Comparison of ENCODE assay signal across 30 cellular contexts in the genomic region with DNA sequence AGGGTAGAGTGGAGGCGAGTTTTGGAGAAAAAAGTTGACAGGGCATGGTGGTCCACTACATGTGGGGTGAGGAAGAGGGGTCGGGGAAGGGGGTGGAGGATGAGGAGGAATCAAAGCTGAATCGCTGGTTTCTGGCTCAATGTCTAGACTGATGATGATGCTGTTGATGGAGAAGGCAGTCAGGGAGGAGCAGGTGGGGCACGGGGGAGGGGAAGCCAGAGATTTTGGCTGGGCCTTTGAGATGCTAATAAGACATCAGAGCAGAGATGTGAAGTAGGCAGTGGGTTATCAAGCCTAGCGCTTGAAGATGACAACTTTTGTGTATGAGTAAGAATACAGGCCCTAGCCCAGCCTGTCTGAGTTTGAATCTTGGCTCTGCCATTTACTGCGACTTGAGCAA. TPM values are rescaled to one million over a fixed set of nuclear protein-coding genes. Genes with fewer than 3 reads are reported as not detected.
"Had no signal": no experiment of that assay in that cellular context is flagged by ENCODE, and none has a peak within 500 bp of the region (broad histone marks: within the 10 kb centered on the region; RNA-seq: fewer than 3 reads in every experiment).

No MANE protein-coding gene starts in this region.

- H3K27ac ChIP-seq: esophagus muscularis mucosa, foreskin keratinocyte, gastroesophageal sphincter, heart left ventricle, hepatocyte, lower lobe of right lung, ovary, psoas muscle, sigmoid colon, thoracic aorta, upper lobe of left lung had no signal

- H3K27me3 Mint-ChIP-seq: stimulated activated naive CD8-positive, alpha-beta T cell treated with anti-CD3 and anti-CD28 coated beads, Interleukin-15, Interleukin-2, amounts not matched to agents 100 ng/mL and 50 ng/mL, for 24 hours had no signal

- H3K9me3 ChIP-seq: esophagus muscularis mucosa, gastroesophageal sphincter, heart left ventricle, lower lobe of right lung, ovary, psoas muscle, sigmoid colon, thoracic aorta, tibial nerve, upper lobe of left lung had no signal

- H3K4me1 Mint-ChIP-seq: immature natural killer cell; stimulated activated memory B cell treated with anti-CD40 and anti-IgM and Interleukin-4, amounts not matched to agents 10 μg/mL and 1 μg/mL and 100 μg/mL, for 72 hours had no signal

- H3K4me1 ChIP-seq: esophagus muscularis mucosa, foreskin keratinocyte, gastroesophageal sphincter, heart left ventricle, lower lobe of right lung, psoas muscle, sigmoid colon, upper lobe of left lung had no signal

- H3K4me3 ChIP-seq: esophagus muscularis mucosa, gastroesophageal sphincter, heart left ventricle, hepatocyte, lower lobe of right lung, ovary, psoas muscle, sigmoid colon, thoracic aorta, tibial nerve, upper lobe of left lung had no signal

- H3K36me3 Mint-ChIP-seq: immature natural killer cell; naive thymus-derived CD8-positive, alpha-beta T cell; stimulated activated memory B cell treated with anti-CD40 and anti-IgM and Interleukin-4, amounts not matched to agents 10 μg/mL and 1 μg/mL and 100 μg/mL, for 72 hours had no signal

- FAIRE-seq: urothelium cell line had no signal

- DNase-seq: cortex of kidney; effector memory CD8-positive, alpha-beta T cell; foreskin keratinocyte; heart left ventricle; immature natural killer cell; islet precursor cell; left ventricle myocardium superior; lower lobe of right lung; naive thymus-derived CD8-positive, alpha-beta T cell; occipital lobe; ovary; posterior cingulate gyrus; psoas muscle; right cardiac atrium; sigmoid colon; stimulated activated CD4-positive, alpha-beta T cell treated with anti-CD3 and anti-CD28 coated beads, Interleukin-2, amount 100 ng/mL, for 24 hours; stimulated activated CD4-positive, alpha-beta T cell treated with anti-CD3 and anti-CD28 coated beads, Interleukin-4, amount 100 ng/mL, for 24 hours; upper lobe of left lung had no signal

- H3K27me3 ChIP-seq: esophagus muscularis mucosa, foreskin keratinocyte, gastroesophageal sphincter, heart left ventricle, hepatocyte, ovary, sigmoid colon, tibial nerve, upper lobe of left lung had no signal

- ATAC-seq: effector memory CD8-positive, alpha-beta T cell; foreskin keratinocyte; gastroesophageal sphincter; heart left ventricle; left ventricle myocardium superior; lower lobe of right lung; naive thymus-derived CD8-positive, alpha-beta T cell; psoas muscle; right cardiac atrium; stimulated activated memory B cell treated with anti-CD40 and anti-IgM and Interleukin-4, amounts not matched to agents 10 μg/mL and 1 μg/mL and 100 μg/mL, for 72 hours had no signal

- H3K9me3 Mint-ChIP-seq: effector memory CD8-positive, alpha-beta T cell; naive thymus-derived CD8-positive, alpha-beta T cell; stimulated activated memory B cell treated with anti-CD40 and anti-IgM and Interleukin-4, amounts not matched to agents 10 μg/mL and 1 μg/mL and 100 μg/mL, for 72 hours; stimulated activated naive CD8-positive, alpha-beta T cell treated with anti-CD3 and anti-CD28 coated beads, Interleukin-15, Interleukin-2, amounts not matched to agents 100 ng/mL and 50 ng/mL, for 24 hours had no signal

- H3K27ac Mint-ChIP-seq: effector memory CD8-positive, alpha-beta T cell; immature natural killer cell; naive thymus-derived CD8-positive, alpha-beta T cell; stimulated activated memory B cell treated with anti-CD40 and anti-IgM and Interleukin-4, amounts not matched to agents 10 μg/mL and 1 μg/mL and 100 μg/mL, for 72 hours; stimulated activated naive CD8-positive, alpha-beta T cell treated with anti-CD3 and anti-CD28 coated beads, Interleukin-15, Interleukin-2, amounts not matched to agents 100 ng/mL and 50 ng/mL, for 24 hours had no signal

- H3K4me3 Mint-ChIP-seq: effector memory CD8-positive, alpha-beta T cell; immature natural killer cell; naive thymus-derived CD8-positive, alpha-beta T cell; stimulated activated memory B cell treated with anti-CD40 and anti-IgM and Interleukin-4, amounts not matched to agents 10 μg/mL and 1 μg/mL and 100 μg/mL, for 72 hours; stimulated activated naive CD8-positive, alpha-beta T cell treated with anti-CD3 and anti-CD28 coated beads, Interleukin-15, Interleukin-2, amounts not matched to agents 100 ng/mL and 50 ng/mL, for 24 hours had no signal

- H3K36me3 ChIP-seq: ovary, thoracic aorta had no signal

RNA-seq across cellular contexts. Expression of gene TTC23L, which starts 32.4 kb away (rescaled TPM):
- total RNA-seq: epithelial cell of proximal tubule, esophagus muscularis mucosa, left ventricle myocardium superior, mesenteric fat pad, myocyte, psoas muscle, right cardiac atrium, skeletal muscle tissue had no signal
- polyA plus RNA-seq: foreskin keratinocyte; hepatocyte; immature natural killer cell; naive thymus-derived CD8-positive, alpha-beta T cell; right cardiac atrium had no signal
